In the genomic region with DNA sequence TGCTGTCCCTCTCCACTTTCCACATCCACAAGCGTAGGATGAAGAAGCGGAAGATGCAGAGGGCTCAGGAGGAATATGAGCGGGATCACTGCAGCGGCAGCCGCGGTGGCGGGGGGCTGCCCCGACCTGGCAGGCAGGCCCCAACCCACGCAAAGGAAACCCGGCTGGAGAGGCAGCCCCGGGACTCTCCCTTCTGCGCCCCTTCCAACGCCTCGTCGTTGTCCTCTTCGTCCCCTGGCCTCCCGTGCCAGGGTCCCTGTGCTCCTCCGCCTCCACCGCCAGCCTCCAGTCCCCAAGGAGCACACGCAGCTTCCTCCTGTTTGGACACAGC, we compare ENCODE assay signal across 18 cellular contexts. TPM values are rescaled to one million over a fixed set of nuclear protein-coding genes. Genes with fewer than 3 reads are reported as not detected.
A peak's percentile ranks its signal among the peaks of the same experiment; 100 is the strongest.
DNase-seq lines count a peak whose midpoint lies in the region; ATAC-seq, FAIRE-seq and TF ChIP-seq lines count a peak whose summit lies in the region.
"Had no signal": no experiment of that assay in that cellular context is flagged by ENCODE, and none has a peak within 500 bp of the region (broad histone marks: within the 10 kb centered on the region; RNA-seq: fewer than 3 reads in every experiment).

No MANE protein-coding gene starts in this region.

- no peak overlapping the region for H3K27ac ChIP-seq in iPS-20b (ENCODE audit: low read length)
- no peak overlapping the region for H3K27ac ChIP-seq in subcutaneous abdominal adipose tissue (ENCODE audit: low read depth, low read length)
- H3K27ac ChIP-seq: body of pancreas, heart left ventricle, HL-60, skin epidermis had no signal

- no peak for ATAC-seq in HG02571 (IDR thresholded peaks at IDR 0.05; ENCODE audit: unreplicated experiment)
- ATAC-seq: body of pancreas; stimulated activated naive CD8-positive, alpha-beta T cell treated with anti-CD3 and anti-CD28 coated beads, Interleukin-15, amount 100 ng/mL, for 72 hours had no signal

- no peaks in the 10 kb centered on the region for H3K36me3 ChIP-seq in iPS-20b (ENCODE audit: insufficient read depth, low read depth, low read length)
- no peaks in the 10 kb centered on the region for H3K36me3 ChIP-seq in subcutaneous abdominal adipose tissue (ENCODE audit: control insufficient read depth in 5 of 5, insufficient read depth in 5 of 5, low read length in 5 of 5)
- H3K36me3 ChIP-seq: heart left ventricle had no signal

- intact Hi-C loops in MCF 10A (cut with micrococcal nuclease): no loop called here

- H3K36me3 Mint-ChIP-seq in MCF 10A (ENCODE audit: insufficient read depth, unreplicated experiment): no peaks in the 10 kb centered on the region

- POLR2A ChIA-PET in MCF 10A (lab: Yijun Ruan, JAX): no interaction called here

- H3K9me3 Mint-ChIP-seq in MCF 10A (ENCODE audit: unreplicated experiment): no peaks in the 10 kb centered on the region

- no peaks in the 10 kb centered on the region for H3K9me3 ChIP-seq in iPS-20b (ENCODE audit: insufficient read depth, low read depth, low read length)
- no peaks in the 10 kb centered on the region for H3K9me3 ChIP-seq in subcutaneous abdominal adipose tissue (ENCODE audit: control insufficient read depth in 5 of 5, low read length in 5 of 5)
- H3K9me3 ChIP-seq: body of pancreas, heart left ventricle had no signal

- peaks cover 35% of the 10 kb centered on the region for H3K27me3 Mint-ChIP-seq in MCF 10A (ENCODE audit: insufficient read depth, unreplicated experiment)

- TF ChIP-seq CTCF in MCF 10A (IDR thresholded peaks at IDR 0.05; ENCODE audit: unreplicated experiment) (no peak), D721Med (IDR thresholded peaks at IDR 0.05; ENCODE audit: insufficient read depth, missing control alignments) (no peak)

- no peaks in the 10 kb centered on the region; the same call in 1 of the 2 replicates for H3K4me1 ChIP-seq in iPS-20b (ENCODE audit: insufficient read depth, low read length)
- H3K4me1 ChIP-seq in subcutaneous abdominal adipose tissue (ENCODE audit: control insufficient read depth in 5 of 5, insufficient read depth in 5 of 5, low read length in 5 of 5): peaks cover 0 to 17% (median 16%) of the 10 kb centered on the region in 5 donors

- H3K27me3 ChIP-seq in iPS-20b (ENCODE audit: insufficient read depth, low read length) (peaks cover 61% of the 10 kb centered on the region), subcutaneous abdominal adipose tissue (ENCODE audit: control insufficient read depth in 5 of 5, insufficient read depth in 4 of 5, low read length in 5 of 5) (peaks cover 14 to 38% (median 22%) of the 10 kb centered on the region in 5 donors)

- H3K4me3 Mint-ChIP-seq in MCF 10A (ENCODE audit: unreplicated experiment): peak overlapping the region; percentile 60
- H3K4me3 Mint-ChIP-seq: stimulated activated naive CD8-positive, alpha-beta T cell treated with anti-CD3 and anti-CD28 coated beads, Interleukin-15, amount 100 ng/mL, for 72 hours had no signal

- peak; percentile 54 for DNase-seq in DMS53 (lab: John Stamatoyannopoulos, UW)
- DNase-seq in DMS53 treated with DMSO at 0.1 percent for 48 hours (lab: John Stamatoyannopoulos, UW; ENCODE audit: unreplicated experiment): no peak
- DNase-seq in MCF 10A (ENCODE audit: unreplicated experiment): no peak
- no peak for DNase-seq in NOMO-1 (lab: John Stamatoyannopoulos, UW; ENCODE audit: unreplicated experiment in 2 of 2)
- no peak for DNase-seq in D721Med (ENCODE audit: insufficient read length, low spot score)
- DNase-seq: 8988T; activated effector memory CD4-positive, alpha-beta T cell treated with anti-CD3 and anti-CD28 coated beads, Interleukin-2, amount 50 U/mL, for 16 hours; body of pancreas; NCI-H2081 treated with DMSO at 0.1 percent for 48 hours; stimulated activated naive CD8-positive, alpha-beta T cell treated with anti-CD3 and anti-CD28 coated beads, Interleukin-15, amount 100 ng/mL, for 72 hours had no signal

- peaks cover 8% of the 10 kb centered on the region for H3K4me1 Mint-ChIP-seq in MCF 10A (ENCODE audit: insufficient read depth, unreplicated experiment)

- CTCF ChIA-PET in MCF 10A (lab: Yijun Ruan, JAX): no interaction called here

- no TSS peak for BruUV-seq in MCF 10A (replicated peaks; lab: Mats Ljungman, UMichigan)

- H3K9ac ChIP-seq in iPS-20b (ENCODE audit: low read depth, low read length): no peak overlapping the region
- no peak overlapping the region for H3K9ac ChIP-seq in subcutaneous abdominal adipose tissue (ENCODE audit: low read length in 5 of 5)

- H3K4me3 ChIP-seq in iPS-20b (ENCODE audit: low read length) (peak overlapping the region; percentile 72), subcutaneous abdominal adipose tissue (ENCODE audit: low read depth in 1 of 5, low read length in 5 of 5) (peak overlapping the region in 3 of 5 donors; percentile 45 to 64 (median 55))
- H3K4me3 ChIP-seq: body of pancreas had no signal

- no peak overlapping the region for H3K27ac Mint-ChIP-seq in MCF 10A (ENCODE audit: low read depth, unreplicated experiment)
- H3K27ac Mint-ChIP-seq: stimulated activated naive CD8-positive, alpha-beta T cell treated with anti-CD3 and anti-CD28 coated beads, Interleukin-15, amount 100 ng/mL, for 72 hours had no signal

- no peak for FAIRE-seq in D721Med (lab: Jason Lieb, UNC)
- FAIRE-seq: endothelial cell of umbilical vein had no signal

RNA-seq across cellular contexts. Expression of a gene that starts 1.8 kb away (rescaled TPM):
- not detected in 2 replicates for total RNA-seq in MCF 10A (2022)
- total RNA-seq: body of pancreas, endothelial cell of umbilical vein, liver had no signal
